In the genomic region with DNA sequence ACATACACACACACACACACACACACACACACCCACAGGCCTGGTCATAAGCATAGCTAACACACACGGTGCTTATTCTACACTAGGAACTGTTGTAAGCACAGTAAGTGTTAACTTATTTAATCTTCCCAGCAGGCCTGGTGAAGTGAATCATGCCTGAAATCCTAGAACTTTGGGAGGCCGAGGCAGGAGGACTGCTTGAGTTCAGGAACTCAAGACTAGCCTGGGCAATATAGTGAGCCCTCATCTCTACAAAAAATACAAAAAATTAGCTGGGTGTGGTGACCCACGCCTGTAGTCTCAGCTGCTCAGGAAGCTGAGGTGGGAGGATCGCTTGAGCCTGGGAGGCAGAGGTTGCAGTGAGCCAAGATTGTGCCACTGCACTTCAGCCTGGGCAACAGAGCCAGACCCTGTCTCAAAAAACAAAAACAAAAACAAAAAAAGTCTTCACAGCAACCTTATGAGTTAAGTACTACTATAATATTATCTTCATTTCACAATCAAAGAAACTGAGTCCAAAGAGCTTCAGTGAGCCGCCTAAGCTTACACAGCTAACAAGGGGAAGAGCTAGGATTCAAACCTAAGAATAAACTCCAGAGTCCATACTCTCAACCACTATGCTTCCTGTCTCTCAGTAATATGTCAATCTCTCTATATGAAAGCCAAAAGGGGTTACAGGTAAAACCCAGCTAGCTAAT, we compare ENCODE assay signal across 9 cellular contexts. TPM values are rescaled to one million over a fixed set of nuclear protein-coding genes. Genes with fewer than 3 reads are reported as not detected.
A peak's percentile ranks its signal among the peaks of the same experiment; 100 is the strongest.
DNase-seq lines count a peak whose midpoint lies in the region; ATAC-seq and TF ChIP-seq lines count a peak whose summit lies in the region.
"Had no signal": no experiment of that assay in that cellular context is flagged by ENCODE, and none has a peak within 500 bp of the region (broad histone marks: within the 10 kb centered on the region; RNA-seq: fewer than 3 reads in every experiment).

No MANE protein-coding gene starts in this region.

- peaks cover 49% of the 10 kb centered on the region for H3K4me1 Mint-ChIP-seq in activated T-cell treated with anti-CD3 and anti-CD28 coated beads, Interleukin-2, amount 50 U/mL, for 24 hours (ENCODE audit: low read depth)
- peaks cover 39% of the 10 kb centered on the region for H3K4me1 Mint-ChIP-seq in activated naive CD8-positive, alpha-beta T cell treated with anti-CD3 and anti-CD28 coated beads for 36 hours

- H3K4me3 ChIP-seq in liver (ENCODE audit: low read depth in 1 of 3, low read length in 3 of 3) (peak overlapping the region; percentile 79 to 91 (median 85)), thoracic aorta (peak overlapping the region; percentile 85)

- no peaks in the 10 kb centered on the region for H3K36me3 ChIP-seq in liver (ENCODE audit: control insufficient read depth in 4 of 4, insufficient read depth in 3 of 4, low read depth in 1 of 4, low read length in 3 of 4)
- no peaks in the 10 kb centered on the region for H3K36me3 ChIP-seq in thoracic aorta

- TF ChIP-seq RAD21 in liver (IDR thresholded peaks at IDR 0.05) = no peak

- H3K27ac Mint-ChIP-seq in activated T-cell treated with anti-CD3 and anti-CD28 coated beads, Interleukin-2, amount 50 U/mL, for 24 hours = peak overlapping the region; percentile 80
- peak overlapping the region; percentile 75 for H3K27ac Mint-ChIP-seq in activated naive CD8-positive, alpha-beta T cell treated with anti-CD3 and anti-CD28 coated beads for 36 hours

- H3K27ac ChIP-seq in liver (ENCODE audit: low read depth in 1 of 2, low read length in 2 of 2) (peak overlapping the region; percentile 86 to 87), thoracic aorta (peak overlapping the region; percentile 19 to 72)

- no peaks in the 10 kb centered on the region for H3K27me3 Mint-ChIP-seq in activated T-cell treated with anti-CD3 and anti-CD28 coated beads, Interleukin-2, amount 50 U/mL, for 24 hours
- H3K27me3 Mint-ChIP-seq in activated naive CD8-positive, alpha-beta T cell treated with anti-CD3 and anti-CD28 coated beads for 36 hours = no peaks in the 10 kb centered on the region

- peak overlapping the region; percentile 86 for H3K4me3 Mint-ChIP-seq in activated T-cell treated with anti-CD3 and anti-CD28 coated beads, Interleukin-2, amount 50 U/mL, for 24 hours
- peak overlapping the region; percentile 85 for H3K4me3 Mint-ChIP-seq in activated naive CD8-positive, alpha-beta T cell treated with anti-CD3 and anti-CD28 coated beads for 36 hours

- H3K4me1 ChIP-seq in liver (ENCODE audit: control insufficient read depth in 4 of 4, insufficient read depth in 4 of 4, low read length in 3 of 4) (peaks cover 14 to 66% (median 37%) of the 10 kb centered on the region in 4 donors), thoracic aorta (ENCODE audit: control insufficient read depth in 1 of 2, low read depth in 2 of 2) (peaks cover 11 to 50% of the 10 kb centered on the region in 2 donors)

- 17% methylated on average over 5 of the region's 5 CpGs for WGBS in liver

- ATAC-seq in thoracic aorta (ENCODE audit: insufficient number of reproducible peaks, low FRiP score, low read depth) = no peak
- ATAC-seq in GM18909 (IDR thresholded peaks at IDR 0.05; ENCODE audit: poor library complexity, unreplicated experiment) = no peak
- no peak for ATAC-seq in HG02884 (IDR thresholded peaks at IDR 0.05; ENCODE audit: unreplicated experiment)
- ATAC-seq in GM19324 (IDR thresholded peaks at IDR 0.05; ENCODE audit: low FRiP score, unreplicated experiment) = no peak

- H3K36me3 Mint-ChIP-seq in activated T-cell treated with anti-CD3 and anti-CD28 coated beads, Interleukin-2, amount 50 U/mL, for 24 hours (ENCODE audit: low read depth) = peaks cover 1% of the 10 kb centered on the region
- H3K36me3 Mint-ChIP-seq in activated naive CD8-positive, alpha-beta T cell treated with anti-CD3 and anti-CD28 coated beads for 36 hours = peaks cover 2% of the 10 kb centered on the region

- no peaks in the 10 kb centered on the region for H3K9me3 Mint-ChIP-seq in activated T-cell treated with anti-CD3 and anti-CD28 coated beads, Interleukin-2, amount 50 U/mL, for 24 hours
- H3K9me3 Mint-ChIP-seq in activated naive CD8-positive, alpha-beta T cell treated with anti-CD3 and anti-CD28 coated beads for 36 hours = no peaks in the 10 kb centered on the region

- H3K9me3 ChIP-seq in liver (ENCODE audit: control insufficient read depth in 4 of 4, low read length in 3 of 4) = no peaks in the 10 kb centered on the region
- H3K9me3 ChIP-seq in thoracic aorta = no peaks in the 10 kb centered on the region

- H3K9ac ChIP-seq in liver (ENCODE audit: low read depth in 1 of 2, low read length in 2 of 2) = peak overlapping the region; percentile 80 to 95

- TF ChIP-seq CTCF in liver (IDR thresholded peaks at IDR 0.05; ENCODE audit: low read depth, low read length, missing input control) (no peak), thoracic aorta (IDR thresholded peaks at IDR 0.05) (no peak)

- no peak for DNase-seq in activated T-cell treated with anti-CD3 and anti-CD28 coated beads, Interleukin-2, amount 50 U/mL, for 24 hours
- DNase-seq in activated T-cell treated with anti-CD3 and anti-CD28 coated beads for 4 hours (no peak), thoracic aorta (ENCODE audit: low spot score) (no peak)
- no peak for DNase-seq in activated naive CD8-positive, alpha-beta T cell treated with anti-CD3 and anti-CD28 coated beads for 36 hours
- DNase-seq: activated CD8-positive, alpha-beta memory T cell treated with anti-CD3 and anti-CD28 coated beads, Interleukin-2, amount 50 U/mL, for 48 hours had no signal

- no peaks in the 10 kb centered on the region for H3K27me3 ChIP-seq in liver (ENCODE audit: control insufficient read depth in 4 of 4, insufficient read depth in 4 of 4, low read length in 3 of 4)
- H3K27me3 ChIP-seq in thoracic aorta (replicated peaks; ENCODE audit: insufficient read depth) = no peaks in the 10 kb centered on the region

TF ChIP-seq in liver, 16 proteins besides CTCF, POLR2A, EP300 and RAD21 (continues in another document):
- TF ChIP-seq FOXA1 (IDR thresholded peaks at IDR 0.05) = no peak
- no peak for TF ChIP-seq GABPA (IDR thresholded peaks at IDR 0.05 in 1 of 2, conservative IDR thresholded peaks at IDR 0.05 in 1 of 2)
- TF ChIP-seq NR2F2 (IDR thresholded peaks at IDR 0.05) = no peak
- TF ChIP-seq HNF4A (conservative IDR thresholded peaks at IDR 0.05) = no peak
- no peak for TF ChIP-seq FOXA2 (IDR thresholded peaks at IDR 0.05)
- TF ChIP-seq, protein P1, sequence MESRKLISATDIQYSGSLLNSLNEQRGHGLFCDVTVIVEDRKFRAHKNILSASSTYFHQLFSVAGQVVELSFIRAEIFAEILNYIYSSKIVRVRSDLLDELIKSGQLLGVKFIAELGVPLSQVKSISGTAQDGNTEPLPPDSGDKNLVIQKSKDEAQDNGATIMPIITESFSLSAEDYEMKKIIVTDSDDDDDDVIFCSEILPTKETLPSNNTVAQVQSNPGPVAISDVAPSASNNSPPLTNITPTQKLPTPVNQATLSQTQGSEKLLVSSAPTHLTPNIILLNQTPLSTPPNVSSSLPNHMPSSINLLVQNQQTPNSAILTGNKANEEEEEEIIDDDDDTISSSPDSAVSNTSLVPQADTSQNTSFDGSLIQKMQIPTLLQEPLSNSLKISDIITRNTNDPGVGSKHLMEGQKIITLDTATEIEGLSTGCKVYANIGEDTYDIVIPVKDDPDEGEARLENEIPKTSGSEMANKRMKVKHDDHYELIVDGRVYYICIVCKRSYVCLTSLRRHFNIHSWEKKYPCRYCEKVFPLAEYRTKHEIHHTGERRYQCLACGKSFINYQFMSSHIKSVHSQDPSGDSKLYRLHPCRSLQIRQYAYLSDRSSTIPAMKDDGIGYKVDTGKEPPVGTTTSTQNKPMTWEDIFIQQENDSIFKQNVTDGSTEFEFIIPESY (IDR thresholded peaks at IDR 0.05) = no peak
- TF ChIP-seq JUND (IDR thresholded peaks at IDR 0.05) = no peak
- TF ChIP-seq HNF4G (IDR thresholded peaks at IDR 0.05) = no peak
- TF ChIP-seq YY1 (IDR thresholded peaks at IDR 0.05) = no peak
- TF ChIP-seq EGR1 (IDR thresholded peaks at IDR 0.05; ENCODE audit: low read depth in 2 of 2) = no peak
- TF ChIP-seq, protein P2, sequence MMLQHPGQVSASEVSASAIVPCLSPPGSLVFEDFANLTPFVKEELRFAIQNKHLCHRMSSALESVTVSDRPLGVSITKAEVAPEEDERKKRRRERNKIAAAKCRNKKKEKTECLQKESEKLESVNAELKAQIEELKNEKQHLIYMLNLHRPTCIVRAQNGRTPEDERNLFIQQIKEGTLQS (IDR thresholded peaks at IDR 0.05) = no peak
- no peak for TF ChIP-seq TAF1 (conservative IDR thresholded peaks at IDR 0.05)
- TF ChIP-seq, protein P3, sequence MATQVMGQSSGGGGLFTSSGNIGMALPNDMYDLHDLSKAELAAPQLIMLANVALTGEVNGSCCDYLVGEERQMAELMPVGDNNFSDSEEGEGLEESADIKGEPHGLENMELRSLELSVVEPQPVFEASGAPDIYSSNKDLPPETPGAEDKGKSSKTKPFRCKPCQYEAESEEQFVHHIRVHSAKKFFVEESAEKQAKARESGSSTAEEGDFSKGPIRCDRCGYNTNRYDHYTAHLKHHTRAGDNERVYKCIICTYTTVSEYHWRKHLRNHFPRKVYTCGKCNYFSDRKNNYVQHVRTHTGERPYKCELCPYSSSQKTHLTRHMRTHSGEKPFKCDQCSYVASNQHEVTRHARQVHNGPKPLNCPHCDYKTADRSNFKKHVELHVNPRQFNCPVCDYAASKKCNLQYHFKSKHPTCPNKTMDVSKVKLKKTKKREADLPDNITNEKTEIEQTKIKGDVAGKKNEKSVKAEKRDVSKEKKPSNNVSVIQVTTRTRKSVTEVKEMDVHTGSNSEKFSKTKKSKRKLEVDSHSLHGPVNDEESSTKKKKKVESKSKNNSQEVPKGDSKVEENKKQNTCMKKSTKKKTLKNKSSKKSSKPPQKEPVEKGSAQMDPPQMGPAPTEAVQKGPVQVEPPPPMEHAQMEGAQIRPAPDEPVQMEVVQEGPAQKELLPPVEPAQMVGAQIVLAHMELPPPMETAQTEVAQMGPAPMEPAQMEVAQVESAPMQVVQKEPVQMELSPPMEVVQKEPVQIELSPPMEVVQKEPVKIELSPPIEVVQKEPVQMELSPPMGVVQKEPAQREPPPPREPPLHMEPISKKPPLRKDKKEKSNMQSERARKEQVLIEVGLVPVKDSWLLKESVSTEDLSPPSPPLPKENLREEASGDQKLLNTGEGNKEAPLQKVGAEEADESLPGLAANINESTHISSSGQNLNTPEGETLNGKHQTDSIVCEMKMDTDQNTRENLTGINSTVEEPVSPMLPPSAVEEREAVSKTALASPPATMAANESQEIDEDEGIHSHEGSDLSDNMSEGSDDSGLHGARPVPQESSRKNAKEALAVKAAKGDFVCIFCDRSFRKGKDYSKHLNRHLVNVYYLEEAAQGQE (IDR thresholded peaks at IDR 0.05) = no peak
- no peak for TF ChIP-seq RXRA (IDR thresholded peaks at IDR 0.05)
- TF ChIP-seq, protein P4, sequence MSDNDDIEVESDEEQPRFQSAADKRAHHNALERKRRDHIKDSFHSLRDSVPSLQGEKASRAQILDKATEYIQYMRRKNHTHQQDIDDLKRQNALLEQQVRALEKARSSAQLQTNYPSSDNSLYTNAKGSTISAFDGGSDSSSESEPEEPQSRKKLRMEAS (IDR thresholded peaks at IDR 0.05) = no peak

RNA-seq across cellular contexts. Expression of gene MEGF9, which starts 2.3 kb away (rescaled TPM):
- 1 to 10 TPM; 3.8 to 3.9 TPM for total RNA-seq in activated naive CD8-positive, alpha-beta T cell treated with anti-CD3 and anti-CD28 coated beads for 36 hours
- total RNA-seq in liver (10 to 100 TPM; 19.8 to 27.4 TPM), thoracic aorta (10 to 100 TPM; 19.2 to 27.3 TPM)
- 10 to 100 TPM; 15.5 to 18.7 TPM for polyA plus RNA-seq in liver

Comparison
In these comparisons a context has a peak if more than half of its experiments do, and no peak if none do; other contexts are left out.
1. RNA of gene MEGF9, which starts 2.3 kb away (total RNA-seq): 19.8 to 27.4 TPM in liver and 19.2 to 27.3 TPM in thoracic aorta; 3.8 to 3.9 TPM in activated naive CD8-positive, alpha-beta T cell treated with anti-CD3 and anti-CD28 coated beads for 36 hours; every median in the first group is over 4 times any median in the second.